9 cellular contexts compared by ENCODE assay signal in genomic region chr3:45978348-45978747, GRCh38. TPM values are rescaled to one million over a fixed set of nuclear protein-coding genes. Genes with fewer than 3 reads are reported as not detected.
A peak's percentile ranks its signal among the peaks of the same experiment; 100 is the strongest.
DNase-seq lines count a peak whose midpoint lies in the region; ATAC-seq and TF ChIP-seq lines count a peak whose summit lies in the region.
"Had no signal": no experiment of that assay in that cellular context is flagged by ENCODE, and none has a peak within 500 bp of the region (broad histone marks: within the 10 kb centered on the region; RNA-seq: fewer than 3 reads in every experiment).

No MANE protein-coding gene starts in this region.

- TF ChIP-seq CTCF in body of pancreas (IDR thresholded peaks at IDR 0.05) (no peak), spleen (IDR thresholded peaks at IDR 0.05 in 8 of 11, conservative IDR thresholded peaks at IDR 0.05 in 3 of 11) (no peak), Caco-2 (IDR thresholded peaks at IDR 0.05; ENCODE audit: insufficient read depth in 1 of 2, low read depth in 1 of 2, low read length in 1 of 2, severe bottlenecking in 1 of 2, unreplicated experiment in 1 of 2) (no peak), OCI-LY7 (conservative IDR thresholded peaks at IDR 0.05; ENCODE audit: low read length) (no peak)

- no peaks in the 10 kb centered on the region for H3K9me3 ChIP-seq in body of pancreas
- H3K9me3 ChIP-seq in spleen, result no peaks in the 10 kb centered on the region
- no peaks in the 10 kb centered on the region for H3K9me3 ChIP-seq in Caco-2
- no peaks in the 10 kb centered on the region for H3K9me3 ChIP-seq in OCI-LY7 (ENCODE audit: low read length)

- H2AFZ ChIP-seq in OCI-LY7 (ENCODE audit: low read length), result no peak overlapping the region

- CTCF ChIA-PET in Caco-2 (lab: Charles Lee), result no interaction called here
- CTCF ChIA-PET in OCI-LY7 (lab: Charles Lee; ENCODE audit: unreplicated experiment), result no interaction called here

- DNase-seq in LoVo (ENCODE audit: low spot score) (peak; percentile 12), body of pancreas (peak; percentile 79 to 91 (median 86)), spleen (no peak), Caco-2 (no peak), OCI-LY7 (ENCODE audit: low spot score) (no peak)
- DNase-seq: NCI-H82 had no signal

- no peaks in the 10 kb centered on the region for H3K27me3 ChIP-seq in body of pancreas
- no peaks in the 10 kb centered on the region for H3K27me3 ChIP-seq in spleen (replicated peaks in 1 of 7)
- no peaks in the 10 kb centered on the region for H3K27me3 ChIP-seq in Caco-2 (replicated peaks; ENCODE audit: control insufficient read depth, insufficient read depth, low read length)

- POLR2A ChIA-PET in Caco-2 (lab: Charles Lee), result no interaction called here
- POLR2A ChIA-PET in OCI-LY7 (lab: Charles Lee), result no interaction called here

- H3K36me3 ChIP-seq in body of pancreas (replicated peaks in 1 of 2; ENCODE audit: insufficient read depth in 1 of 2, low read depth in 2 of 2), result peaks cover 0 to 17% of the 10 kb centered on the region in 2 donors
- H3K36me3 ChIP-seq in spleen, result peaks cover 0 to 100% (median 59%) of the 10 kb centered on the region in 6 donors
- no peaks in the 10 kb centered on the region; the same call in none of the 2 replicates for H3K36me3 ChIP-seq in Caco-2 (ENCODE audit: control insufficient read depth, insufficient read depth, low read length)
- H3K36me3 ChIP-seq in OCI-LY7 (ENCODE audit: insufficient read depth, low read length), result peaks cover 93% of the 10 kb centered on the region

- H3K79me2 ChIP-seq in OCI-LY7 (ENCODE audit: insufficient read depth, low read depth, low read length), result no peaks in the 10 kb centered on the region

- peak overlapping the region; percentile 82 for H3K4me3 Mint-ChIP-seq in T-helper 1 cell treated with Interleukin-12 subunit alpha and Interleukin-12 subunit beta and Interleukin-4 antibody, amounts not matched to agents 30 μg/mL and 1 μg/mL, for 36 hours
- H3K4me3 Mint-ChIP-seq in Caco-2 (ENCODE audit: unreplicated experiment), result no peak overlapping the region

- H3K36me3 Mint-ChIP-seq in T-helper 1 cell treated with Interleukin-12 subunit alpha and Interleukin-12 subunit beta and Interleukin-4 antibody, amounts not matched to agents 30 μg/mL and 1 μg/mL, for 36 hours (ENCODE audit: low read depth), result peaks cover 70% of the 10 kb centered on the region
- peaks cover 19% of the 10 kb centered on the region for H3K36me3 Mint-ChIP-seq in Caco-2 (ENCODE audit: insufficient read depth, unreplicated experiment)

- no peaks in the 10 kb centered on the region for H4K20me1 ChIP-seq in OCI-LY7 (ENCODE audit: insufficient read depth, low read length)

- peak overlapping the region in 1 of 4 donors; percentile 40 for H3K27ac ChIP-seq in body of pancreas
- peak overlapping the region in 5 of 8 donors; percentile 1 to 88 (median 76) for H3K27ac ChIP-seq in spleen
- no peak overlapping the region for H3K27ac ChIP-seq in OCI-LY7 (ENCODE audit: low read depth, low read length, poor library complexity, severe bottlenecking)

- peaks cover 3% of the 10 kb centered on the region for H3K9me3 Mint-ChIP-seq in T-helper 1 cell treated with Interleukin-12 subunit alpha and Interleukin-12 subunit beta and Interleukin-4 antibody, amounts not matched to agents 30 μg/mL and 1 μg/mL, for 36 hours
- no peaks in the 10 kb centered on the region for H3K9me3 Mint-ChIP-seq in Caco-2 (ENCODE audit: unreplicated experiment)

- H3K4me1 ChIP-seq in body of pancreas (peaks cover 11% of the 10 kb centered on the region), spleen (peaks cover 0 to 87% (median 38%) of the 10 kb centered on the region in 6 donors), Caco-2 (no peaks in the 10 kb centered on the region), OCI-LY7 (ENCODE audit: insufficient read depth, low read length, poor library complexity, severe bottlenecking) (no peaks in the 10 kb centered on the region)

- intact Hi-C loops in body of pancreas (cut with DNase I) (no loop called here), spleen (cut with DNase I; ENCODE audit: low total_unique reads) (no loop called here), Caco-2 (cut with micrococcal nuclease; ENCODE audit: unreplicated experiment) (no loop called here), OCI-LY7 (cut with micrococcal nuclease; ENCODE audit: unreplicated experiment) (no loop called here)

- H3K4me3 ChIP-seq in body of pancreas (no peak overlapping the region), spleen (no peak overlapping the region), Caco-2 (ENCODE audit: low read depth, low read length) (no peak overlapping the region), OCI-LY7 (ENCODE audit: low read depth, low read length, poor library complexity, severe bottlenecking) (no peak overlapping the region)

- 44 to 53% methylated on average over 3 of the region's 3 CpGs for whole genome bisulfite sequencing in body of pancreas, 2 donors
- 74 to 92% (median 87%) methylated on average over 3 of the region's 3 CpGs for WGBS in spleen, 5 donors

- peak; percentile 62 for ATAC-seq in body of pancreas
- no peak for ATAC-seq in GM18909 (IDR thresholded peaks at IDR 0.05; ENCODE audit: poor library complexity, unreplicated experiment)
- ATAC-seq in GM18498 (IDR thresholded peaks at IDR 0.05; ENCODE audit: unreplicated experiment), result no peak

- H3K27me3 Mint-ChIP-seq in T-helper 1 cell treated with Interleukin-12 subunit alpha and Interleukin-12 subunit beta and Interleukin-4 antibody, amounts not matched to agents 30 μg/mL and 1 μg/mL, for 36 hours (ENCODE audit: low read depth), result no peaks in the 10 kb centered on the region
- H3K27me3 Mint-ChIP-seq in Caco-2 (ENCODE audit: insufficient read depth, unreplicated experiment), result no peaks in the 10 kb centered on the region

- peaks cover 68% of the 10 kb centered on the region for H3K4me1 Mint-ChIP-seq in T-helper 1 cell treated with Interleukin-12 subunit alpha and Interleukin-12 subunit beta and Interleukin-4 antibody, amounts not matched to agents 30 μg/mL and 1 μg/mL, for 36 hours (ENCODE audit: low read depth)
- H3K4me1 Mint-ChIP-seq in Caco-2 (ENCODE audit: low read depth, unreplicated experiment), result no peaks in the 10 kb centered on the region

- BruUV-seq in Caco-2 (replicated peaks; lab: Mats Ljungman, UMichigan) (no TSS peak), OCI-LY7 (replicated peaks; lab: Mats Ljungman, UMichigan) (no TSS peak)

- H3K4me2 ChIP-seq in OCI-LY7 (ENCODE audit: low read length), result no peak overlapping the region

- TF ChIP-seq POLR2A in body of pancreas (IDR thresholded peaks at IDR 0.05) (no peak), spleen (IDR thresholded peaks at IDR 0.05) (no peak)

- H3K27ac Mint-ChIP-seq in T-helper 1 cell treated with Interleukin-12 subunit alpha and Interleukin-12 subunit beta and Interleukin-4 antibody, amounts not matched to agents 30 μg/mL and 1 μg/mL, for 36 hours, result peak overlapping the region; percentile 98
- H3K27ac Mint-ChIP-seq in Caco-2 (ENCODE audit: unreplicated experiment), result no peak overlapping the region

- H3K9me2 ChIP-seq in OCI-LY7 (ENCODE audit: insufficient read depth, low read length), result no peaks in the 10 kb centered on the region

RNA-seq across cellular contexts. Expression of gene FYCO1, which starts 17.3 kb away (rescaled TPM):
- total RNA-seq in body of pancreas (10 to 100 TPM; 20.0 to 25.4 TPM), spleen (10 to 100 TPM; 22.9 to 40.1 (median 34.3) TPM), Caco-2 (2022) (10.8 and 10.9 TPM in 2 replicates), OCI-LY7 (2022) (15.2 and 15.9 TPM in 2 replicates)
- polyA plus RNA-seq in spleen, result 1 to 10 TPM; 5.2 to 7.9 (median 5.7) TPM
- total RNA-seq in OCI-LY7 (2014; rRNA removed; shearing (Covaris generic)), result 7.0 and 9.4 TPM in 2 replicates

RNA-seq across cellular contexts. Expression of gene CXCR6, which starts 35.1 kb away (rescaled TPM):
- total RNA-seq in body of pancreas, result 1 to 10 TPM in 1 of 2 donors, not detected in 1; 2.9 TPM
- total RNA-seq in spleen, result 10 to 100 TPM in 5 of 7 donors, 1 to 10 TPM in 2; 6.6 to 35.3 (median 16.0) TPM
- polyA plus RNA-seq in spleen, result 1 to 10 TPM; 2.5 to 3.7 (median 2.6) TPM
- total RNA-seq in Caco-2 (2022), result not detected in 2 replicates
- not detected in 2 replicates for total RNA-seq in OCI-LY7 (2014; rRNA removed; shearing (Covaris generic))
- not detected in 2 replicates for total RNA-seq in OCI-LY7 (2022)

RNA-seq across cellular contexts. Expression of gene XCR1, which starts 48.9 kb away (rescaled TPM):
- not detected for total RNA-seq in body of pancreas
- 1 to 10 TPM in 6 of 7 donors, under 1 TPM in 1; 0.42 to 7.3 (median 4.7) TPM for total RNA-seq in spleen
- under 1 TPM; 0.06 to 0.26 (median 0.17) TPM for polyA plus RNA-seq in spleen
- not detected in 2 replicates for total RNA-seq in Caco-2 (2022)
- total RNA-seq in OCI-LY7 (2014; rRNA removed; shearing (Covaris generic)), result not detected in 2 replicates
- total RNA-seq in OCI-LY7 (2022), result not detected in 2 replicates

Comparison
In these comparisons a context has a peak if more than half of its experiments do, and no peak if none do; other contexts are left out.
1. DNase-seq: peak in LoVo (single experiment) and body of pancreas (4 of 4); none in spleen (single experiment), Caco-2 (0 of 2) and OCI-LY7 (single experiment).